ENCODE assay signal across 1 cellular context in the genomic region with DNA sequence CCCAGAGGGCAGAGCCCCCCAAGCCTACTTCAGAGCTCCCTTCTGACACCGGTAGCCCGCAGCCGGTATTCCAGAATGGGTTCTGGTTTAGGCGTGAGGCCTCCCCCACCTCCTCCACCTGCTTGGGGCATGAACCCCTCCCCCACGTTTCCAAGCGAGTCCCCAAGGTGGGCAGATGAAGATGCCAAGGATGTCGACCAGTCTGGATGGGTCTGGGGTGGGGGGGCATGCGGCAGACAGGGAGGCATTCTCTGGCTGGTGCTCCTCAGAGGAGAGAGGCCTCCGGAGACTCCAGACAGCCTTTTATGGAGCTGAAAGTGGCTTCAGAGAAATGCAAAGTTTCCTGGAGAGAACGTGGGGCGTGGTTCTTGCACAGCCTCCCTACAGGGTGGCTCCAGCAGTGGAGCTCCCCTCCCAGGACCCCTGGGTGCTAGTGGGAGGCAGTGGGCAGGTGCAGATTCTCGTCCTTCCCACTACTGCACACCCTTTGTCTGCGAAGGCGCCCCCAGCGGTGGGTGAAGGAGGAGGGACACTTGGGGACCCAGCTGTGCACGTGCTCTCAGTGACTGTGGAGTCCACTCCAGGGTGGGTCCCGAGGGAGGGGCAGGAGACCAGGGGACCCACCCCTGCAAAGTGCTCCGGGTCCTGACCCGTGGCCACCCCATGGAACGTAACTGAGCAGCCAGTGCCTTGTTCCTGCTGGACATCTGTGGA.
A peak's percentile ranks its signal among the peaks of the same experiment; 100 is the strongest.
TF ChIP-seq lines count a peak whose summit lies in the region.

No MANE protein-coding gene starts in this region.

TF ChIP-seq in K562, 482 proteins besides CTCF, POLR2A, EP300 and RAD21:
- TF ChIP-seq BHLHE40 (IDR thresholded peaks at IDR 0.05; ENCODE audit: low read length) (peak; percentile 63), ZNF445 (CRISPR knock-in tag; IDR thresholded peaks at IDR 0.05; ENCODE audit: low read depth) (no peak), POLR2G (IDR thresholded peaks at IDR 0.05; ENCODE audit: low read depth, low read length) (0 out of 2 replicates have a peak, but pooled peaks have one; percentile 20)
- TF ChIP-seq, protein P1, sequence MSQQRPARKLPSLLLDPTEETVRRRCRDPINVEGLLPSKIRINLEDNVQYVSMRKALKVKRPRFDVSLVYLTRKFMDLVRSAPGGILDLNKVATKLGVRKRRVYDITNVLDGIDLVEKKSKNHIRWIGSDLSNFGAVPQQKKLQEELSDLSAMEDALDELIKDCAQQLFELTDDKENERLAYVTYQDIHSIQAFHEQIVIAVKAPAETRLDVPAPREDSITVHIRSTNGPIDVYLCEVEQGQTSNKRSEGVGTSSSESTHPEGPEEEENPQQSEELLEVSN (IDR thresholded peaks at IDR 0.05; ENCODE audit: borderline replicate concordance in 1 of 2, extremely low read depth in 1 of 2, insufficient read depth in 1 of 2, insufficient read length in 1 of 2, low read depth in 1 of 2, low read length in 1 of 2, poor library complexity in 1 of 2, severe bottlenecking in 1 of 2) = peak in 1 of 2 experiments; percentile 36
